ENCODE assay signal across 8 cellular contexts in the genomic region with DNA sequence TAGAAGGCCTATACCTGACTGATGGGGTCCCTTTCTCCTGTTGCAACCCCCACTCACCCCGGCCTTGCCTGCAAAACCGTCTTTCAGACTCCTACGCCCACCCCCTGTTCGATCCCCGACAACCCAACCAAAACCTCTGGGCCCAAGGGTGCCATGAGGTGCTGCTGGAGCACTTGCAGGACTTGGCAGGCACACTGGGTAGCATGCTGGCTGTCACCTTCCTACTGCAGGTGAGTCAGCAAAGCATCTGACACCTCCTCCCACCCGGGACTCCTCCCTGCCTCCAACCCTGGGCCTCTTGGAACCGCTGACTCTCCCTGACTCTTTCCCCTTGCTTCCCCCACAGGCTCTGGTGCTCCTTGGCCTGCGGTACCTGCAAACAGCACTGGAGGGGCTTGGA. TPM values are rescaled to one million over a fixed set of nuclear protein-coding genes. Genes with fewer than 3 reads are reported as not detected.
DNase-seq lines count a peak whose midpoint lies in the region; ATAC-seq and TF ChIP-seq lines count a peak whose summit lies in the region.
"Had no signal": no experiment of that assay in that cellular context is flagged by ENCODE, and none has a peak within 500 bp of the region (broad histone marks: within the 10 kb centered on the region; RNA-seq: fewer than 3 reads in every experiment).

No MANE protein-coding gene starts in this region.

- H3K9me3 Mint-ChIP-seq in activated CD8-positive, alpha-beta T cell treated with anti-CD3 and anti-CD28 coated beads for 36 hours, result no peaks in the 10 kb centered on the region

- CTCF ChIA-PET in activated CD8-positive, alpha-beta T cell treated with anti-CD3 and anti-CD28 coated beads for 36 hours (lab: Charles Lee), result interaction anchor here (1.4 to 3.7 kb wide), 3 partner anchors 13 to 94 kb away, joined by 3 to 24 read pairs (median 20); a partner anchor contains a TSS

- H3K4me3 Mint-ChIP-seq in activated CD8-positive, alpha-beta T cell treated with anti-CD3 and anti-CD28 coated beads for 36 hours, result no peak overlapping the region

- H3K9ac ChIP-seq in HUES6 (ENCODE audit: low read length), result peak overlapping the region; percentile 36

- H3K27ac ChIP-seq in HUES6 (ENCODE audit: low read depth, low read length) (no peak overlapping the region), left lung (peak overlapping the region in 1 of 2 donors; percentile 95)

- ATAC-seq in activated CD8-positive, alpha-beta T cell treated with anti-CD3 and anti-CD28 coated beads for 36 hours, result peak; percentile 18
- ATAC-seq in left lung (no peak), HG03354 (IDR thresholded peaks at IDR 0.05; ENCODE audit: poor library complexity, severe bottlenecking, unreplicated experiment) (no peak), left lobe of liver (no peak)

- H3K9me3 ChIP-seq in HUES6 (ENCODE audit: control insufficient read depth, insufficient read depth, low read depth, low read length) (no peaks in the 10 kb centered on the region), left lung (no peaks in the 10 kb centered on the region)

- DNase-seq in activated CD8-positive, alpha-beta T cell treated with anti-CD3 and anti-CD28 coated beads for 36 hours, result peak; percentile 68
- peak; percentile 31 for DNase-seq in glomerular visceral epithelial cell (ENCODE audit: extremely low spot score)
- peak; percentile 28 for DNase-seq in stimulated activated CD8-positive, alpha-beta memory T cell treated with anti-CD3 and anti-CD28 coated beads, Interleukin-4, amount 100 ng/mL, for 24 hours (ENCODE audit: low read depth)
- no peak for DNase-seq in left lung
- DNase-seq in left lobe of liver (ENCODE audit: low spot score), result no peak
- DNase-seq: NCI-H2081 had no signal

- intact Hi-C loops in activated CD8-positive, alpha-beta T cell treated with anti-CD3 and anti-CD28 coated beads for 36 hours (cut with micrococcal nuclease), result loop anchor here (5.0 kb wide), 1 partner anchor 33 kb away; a partner anchor contains a TSS
- intact Hi-C loops in left lung (cut with DNase I), result no loop called here

- H3K36me3 Mint-ChIP-seq in activated CD8-positive, alpha-beta T cell treated with anti-CD3 and anti-CD28 coated beads for 36 hours (ENCODE audit: low read depth), result peaks cover 42% of the 10 kb centered on the region

- H3K4me3 ChIP-seq in HUES6 (ENCODE audit: low read depth, low read length) (no peak overlapping the region), left lung (no peak overlapping the region)

- POLR2A ChIA-PET in activated CD8-positive, alpha-beta T cell treated with anti-CD3 and anti-CD28 coated beads for 36 hours (lab: Charles Lee), result interaction anchor here (1.4 to 6.9 kb wide), 4 partner anchors 8 to 57 kb away, joined by 9 to 87 read pairs (median 48); a partner anchor contains a TSS

- H3K4me1 ChIP-seq in HUES6 (ENCODE audit: control insufficient read depth, insufficient read depth, low read length) (peaks cover 23% of the 10 kb centered on the region), left lung (peaks cover 11 to 42% of the 10 kb centered on the region in 2 donors)

- TF ChIP-seq CTCF in activated CD8-positive, alpha-beta T cell treated with anti-CD3 and anti-CD28 coated beads for 36 hours (IDR thresholded peaks at IDR 0.05), result no peak
- TF ChIP-seq CTCF in left lung (IDR thresholded peaks at IDR 0.05), result no peak

- H3K4me1 Mint-ChIP-seq in activated CD8-positive, alpha-beta T cell treated with anti-CD3 and anti-CD28 coated beads for 36 hours (ENCODE audit: low read depth), result peaks cover 39% of the 10 kb centered on the region

- H3K27me3 ChIP-seq in HUES6 (ENCODE audit: control insufficient read depth, insufficient read depth, low read length), result no peaks in the 10 kb centered on the region
- H3K27me3 ChIP-seq in left lung, result no peaks in the 10 kb centered on the region

- H3K27ac Mint-ChIP-seq in activated CD8-positive, alpha-beta T cell treated with anti-CD3 and anti-CD28 coated beads for 36 hours, result peak overlapping the region; percentile 71

- H3K36me3 ChIP-seq in HUES6 (ENCODE audit: control insufficient read depth, insufficient read depth, low read length) (peaks cover 14% of the 10 kb centered on the region), left lung (peaks cover 0 to 47% of the 10 kb centered on the region in 2 donors)

- H3K27me3 Mint-ChIP-seq in activated CD8-positive, alpha-beta T cell treated with anti-CD3 and anti-CD28 coated beads for 36 hours, result no peaks in the 10 kb centered on the region

RNA-seq across cellular contexts. Expression of a gene that starts 1.2 kb away (rescaled TPM):
- total RNA-seq in activated CD8-positive, alpha-beta T cell treated with anti-CD3 and anti-CD28 coated beads for 36 hours, result 1 to 10 TPM in 1 of 2 experiments, under 1 TPM in 1; 0.79 to 1.1 TPM
- total RNA-seq in left lung, result 1 to 10 TPM; 4.3 to 5.2 TPM
- total RNA-seq in left lobe of liver, result 1.1 TPM

RNA-seq across cellular contexts. Expression of a gene that starts 1.7 kb away (rescaled TPM):
- 100 to 1,000 TPM; 115 to 120 TPM for total RNA-seq in activated CD8-positive, alpha-beta T cell treated with anti-CD3 and anti-CD28 coated beads for 36 hours
- total RNA-seq in left lung (10 to 100 TPM; 61.5 to 82.5 TPM), left lobe of liver (29.9 TPM)

RNA-seq across cellular contexts. Expression of a gene that starts 7.5 kb away (rescaled TPM):
- total RNA-seq in activated CD8-positive, alpha-beta T cell treated with anti-CD3 and anti-CD28 coated beads for 36 hours, result 10 to 100 TPM; 59.1 to 61.4 TPM
- 10 to 100 TPM; 44.1 to 46.2 TPM for total RNA-seq in left lung
- 16.8 TPM for total RNA-seq in left lobe of liver

RNA-seq across cellular contexts. Expression of a gene that starts 12.6 kb away (rescaled TPM):
- total RNA-seq in activated CD8-positive, alpha-beta T cell treated with anti-CD3 and anti-CD28 coated beads for 36 hours, result 100 to 1,000 TPM; 159 to 164 TPM
- total RNA-seq in left lung (10 to 100 TPM; 67.1 to 86.0 TPM), left lobe of liver (24.4 TPM)

RNA-seq across cellular contexts. Expression of a gene that starts 23.0 kb away (rescaled TPM):
- total RNA-seq in activated CD8-positive, alpha-beta T cell treated with anti-CD3 and anti-CD28 coated beads for 36 hours, result 10 to 100 TPM; 34.4 to 38.0 TPM
- total RNA-seq in left lung (10 to 100 TPM; 12.6 to 19.8 TPM), left lobe of liver (32.6 TPM)

Comparison
In these comparisons a context has a peak if more than half of its experiments do, and no peak if none do; other contexts are left out.
1. DNase-seq: peak in activated CD8-positive, alpha-beta T cell treated with anti-CD3 and anti-CD28 coated beads for 36 hours (single experiment), glomerular visceral epithelial cell (single experiment) and stimulated activated CD8-positive, alpha-beta memory T cell treated with anti-CD3 and anti-CD28 coated beads, Interleukin-4, amount 100 ng/mL, for 24 hours (single experiment); none in left lung (0 of 2) and left lobe of liver (single experiment).